Comparison of ENCODE assay signal across 9 cellular contexts in genomic region chr4:6907658-6908191, GRCh38. TPM values are rescaled to one million over a fixed set of nuclear protein-coding genes. Genes with fewer than 3 reads are reported as not detected.
DNase-seq lines count a peak whose midpoint lies in the region; ATAC-seq and TF ChIP-seq lines count a peak whose summit lies in the region.
"Had no signal": no experiment of that assay in that cellular context is flagged by ENCODE, and none has a peak within 500 bp of the region (broad histone marks: within the 10 kb centered on the region; RNA-seq: fewer than 3 reads in every experiment).

No MANE protein-coding gene starts in this region.

- no peak overlapping the region for H3K4ac ChIP-seq in mesendoderm (ENCODE audit: low read depth, low read length)

- in situ Hi-C loops in KBM-7 (cut with MboI; ENCODE audit: low pct_unique_long_range_greater_than_20kb, low sequenced_read_pairs), result no loop called here

- H2BK5ac ChIP-seq in mesendoderm (ENCODE audit: low read length), result no peak overlapping the region

- no peaks in the 10 kb centered on the region for H3K27me3 Mint-ChIP-seq in MCF 10A (ENCODE audit: insufficient read depth, unreplicated experiment)

- H3K27ac Mint-ChIP-seq in MCF 10A (ENCODE audit: low read depth, unreplicated experiment), result no peak overlapping the region

- no TSS peak for BruUV-seq in MCF 10A (replicated peaks; lab: Mats Ljungman, UMichigan)

- no peak overlapping the region for H3K56ac ChIP-seq in mesendoderm (ENCODE audit: low read length)

- no peak overlapping the region for H4K8ac ChIP-seq in mesendoderm (ENCODE audit: low read depth, low read length)

- H4K5ac ChIP-seq in mesendoderm (ENCODE audit: low read length), result no peak overlapping the region

- H3K36me3 Mint-ChIP-seq in MCF 10A (ENCODE audit: insufficient read depth, unreplicated experiment), result no peaks in the 10 kb centered on the region

- WGBS in mesendoderm (ENCODE audit: extremely low coverage, insufficient coverage, low lambda C conversion rate), result no CpG with 5 or more reads among the region's 22 CpGs

- H3K23ac ChIP-seq in mesendoderm (ENCODE audit: low read length), result no peak overlapping the region

- peak overlapping the region; percentile 28 for H3K4me3 Mint-ChIP-seq in MCF 10A (ENCODE audit: unreplicated experiment)

- DNase-seq in COLO668 (lab: John Stamatoyannopoulos, UW; ENCODE audit: unreplicated experiment), result peak; percentile 70
- peak; percentile 66 for DNase-seq in HT-29 (ENCODE audit: low spot score)
- no peak for DNase-seq in MCF 10A (ENCODE audit: unreplicated experiment)
- peak; percentile 66 for DNase-seq in mesendoderm
- DNase-seq in CD1c-positive myeloid dendritic cell (ENCODE audit: extremely low spot score), result no peak
- DNase-seq in NCI-H226, result no peak
- DNase-seq in KBM-7, result no peak

- ATAC-seq in GM21381 (IDR thresholded peaks at IDR 0.05; ENCODE audit: unreplicated experiment), result no peak

- peaks cover 1% of the 10 kb centered on the region for H3K79me1 ChIP-seq in mesendoderm (ENCODE audit: low read length)

- intact Hi-C loops in MCF 10A (cut with micrococcal nuclease), result loop anchor here (5.0 kb wide), 1 partner anchor 80 kb away; no protein-coding TSS in a partner anchor

- H3K27me3 ChIP-seq in mesendoderm (ENCODE audit: insufficient read depth, low read length, poor library complexity), result no peaks in the 10 kb centered on the region

- H3K18ac ChIP-seq in mesendoderm (ENCODE audit: low read length), result no peak overlapping the region

- no peak overlapping the region for H3K4me3 ChIP-seq in mesendoderm (ENCODE audit: low read length)

- H3K4me1 ChIP-seq in mesendoderm (ENCODE audit: control insufficient read depth, low read depth, low read length), result peaks cover 2% of the 10 kb centered on the region

- no peak overlapping the region for H2AK5ac ChIP-seq in mesendoderm (ENCODE audit: low read length)

- TF ChIP-seq CTCF in MCF 10A (IDR thresholded peaks at IDR 0.05; ENCODE audit: unreplicated experiment), result peak; percentile 16

- CTCF ChIA-PET in MCF 10A (lab: Yijun Ruan, JAX), result interaction anchor here (1.0 to 2.4 kb wide), 3 partner anchors 12 to 165 kb away, joined by 3 to 5 read pairs (median 3); no protein-coding TSS in a partner anchor

- no peak overlapping the region for H3K9ac ChIP-seq in mesendoderm (ENCODE audit: low read length)

- H3K27ac ChIP-seq in mesendoderm (ENCODE audit: low read depth, low read length), result no peak overlapping the region
- H3K27ac ChIP-seq: PC-9 had no signal

- H2BK15ac ChIP-seq in mesendoderm (replicated peaks; ENCODE audit: low read depth), result no peak overlapping the region

- H3K9me3 Mint-ChIP-seq in MCF 10A (ENCODE audit: unreplicated experiment), result no peaks in the 10 kb centered on the region

- POLR2A ChIA-PET in MCF 10A (lab: Yijun Ruan, JAX), result interaction anchor here (0.7 to 5.8 kb wide), 5 partner anchors 10 to 198 kb away, joined by 3 to 46 read pairs (median 5); partner anchors contain the start of gene MRFAP1L1

- no peak overlapping the region for H3K4me2 ChIP-seq in mesendoderm (ENCODE audit: low read length)

- H3K36me3 ChIP-seq in mesendoderm (ENCODE audit: control insufficient read depth, insufficient read depth, low read length), result no peaks in the 10 kb centered on the region

- no peaks in the 10 kb centered on the region for H3K79me2 ChIP-seq in mesendoderm (ENCODE audit: control insufficient read depth, insufficient read depth, low read length)

- peaks cover 29% of the 10 kb centered on the region for H3K4me1 Mint-ChIP-seq in MCF 10A (ENCODE audit: insufficient read depth, unreplicated experiment)

- no peak overlapping the region for H2BK120ac ChIP-seq in mesendoderm (ENCODE audit: low read depth, low read length)

RNA-seq across cellular contexts. Expression of gene TBC1D14, which starts 1.9 kb away (rescaled TPM):
- total RNA-seq in HT-29 (2014; rRNA removed; shearing (Covaris generic)), result 54.5 and 58.5 TPM in 2 replicates
- total RNA-seq in MCF 10A (2022), result 52.6 and 55.1 TPM in 2 replicates
- polyA plus RNA-seq in mesendoderm (2013, experiment 1 of 2), result 28.0 TPM
- polyA plus RNA-seq in mesendoderm (2013, experiment 2 of 2), result 30.1 TPM

Comparison
In these comparisons a context has a peak if more than half of its experiments do, and no peak if none do; other contexts are left out.
1. DNase-seq: peak in COLO668 (single experiment), HT-29 (single experiment) and mesendoderm (single experiment); none in MCF 10A (single experiment), CD1c-positive myeloid dendritic cell (single experiment), NCI-H226 (single experiment) and KBM-7 (single experiment).